1 cellular context compared by ENCODE assay signal in the genomic region with DNA sequence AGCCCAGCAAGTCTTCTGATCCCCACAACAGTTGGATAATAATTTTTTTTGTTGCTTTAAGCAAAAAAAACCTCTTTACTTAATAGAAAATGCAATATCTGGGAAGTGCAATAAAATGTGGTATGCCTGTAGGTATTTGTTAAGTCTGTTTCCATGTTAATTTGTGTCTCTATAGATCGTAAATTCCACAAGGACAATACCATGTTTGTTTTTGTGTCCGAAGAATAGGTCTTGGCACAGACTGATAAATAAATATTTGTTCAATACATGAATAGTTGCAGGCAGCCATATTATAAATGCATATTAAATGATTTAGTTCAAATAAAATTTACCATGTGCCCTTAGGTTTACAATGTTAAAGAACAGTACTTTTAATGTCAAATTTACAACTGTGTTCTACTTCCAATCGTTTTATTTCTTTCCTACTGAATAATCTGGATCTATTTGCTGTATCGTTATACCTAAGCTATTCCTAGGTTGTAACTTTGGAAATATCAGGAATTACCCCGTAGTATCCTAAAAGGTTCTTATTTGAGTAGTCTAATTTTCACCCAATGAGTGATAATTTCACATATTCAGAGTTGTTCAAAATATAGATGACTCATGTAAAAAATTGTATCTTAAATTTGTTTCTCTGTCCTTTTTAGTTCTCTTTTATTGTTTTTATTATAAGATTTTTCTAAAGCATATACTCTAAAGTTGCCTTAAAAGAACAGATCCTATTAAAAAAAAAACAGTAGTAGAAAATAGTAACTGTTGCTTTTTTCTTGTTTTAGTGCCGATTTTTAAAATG.
A peak's percentile ranks its signal among the peaks of the same experiment; 100 is the strongest.
TF ChIP-seq lines count a peak whose summit lies in the region.

No MANE protein-coding gene starts in this region.

TF ChIP-seq in K562, 482 proteins besides CTCF, POLR2A, EP300 and RAD21 (continued from another document):
- TF ChIP-seq, protein P1, sequence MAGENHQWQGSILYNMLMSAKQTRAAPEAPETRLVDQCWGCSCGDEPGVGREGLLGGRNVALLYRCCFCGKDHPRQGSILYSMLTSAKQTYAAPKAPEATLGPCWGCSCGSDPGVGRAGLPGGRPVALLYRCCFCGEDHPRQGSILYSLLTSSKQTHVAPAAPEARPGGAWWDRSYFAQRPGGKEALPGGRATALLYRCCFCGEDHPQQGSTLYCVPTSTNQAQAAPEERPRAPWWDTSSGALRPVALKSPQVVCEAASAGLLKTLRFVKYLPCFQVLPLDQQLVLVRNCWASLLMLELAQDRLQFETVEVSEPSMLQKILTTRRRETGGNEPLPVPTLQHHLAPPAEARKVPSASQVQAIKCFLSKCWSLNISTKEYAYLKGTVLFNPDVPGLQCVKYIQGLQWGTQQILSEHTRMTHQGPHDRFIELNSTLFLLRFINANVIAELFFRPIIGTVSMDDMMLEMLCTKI (IDR thresholded peaks at IDR 0.05; ENCODE audit: partially characterized antibody) = no peak
- TF ChIP-seq, protein P2, sequence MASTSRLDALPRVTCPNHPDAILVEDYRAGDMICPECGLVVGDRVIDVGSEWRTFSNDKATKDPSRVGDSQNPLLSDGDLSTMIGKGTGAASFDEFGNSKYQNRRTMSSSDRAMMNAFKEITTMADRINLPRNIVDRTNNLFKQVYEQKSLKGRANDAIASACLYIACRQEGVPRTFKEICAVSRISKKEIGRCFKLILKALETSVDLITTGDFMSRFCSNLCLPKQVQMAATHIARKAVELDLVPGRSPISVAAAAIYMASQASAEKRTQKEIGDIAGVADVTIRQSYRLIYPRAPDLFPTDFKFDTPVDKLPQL (IDR thresholded peaks at IDR 0.05; ENCODE audit: extremely low read depth, insufficient read length) = no peak
- TF ChIP-seq RNF2 (IDR thresholded peaks at IDR 0.05) = no peak
- TF ChIP-seq ADNP (tag; IDR thresholded peaks at IDR 0.05) = no peak
- no peak for TF ChIP-seq NFE2 (IDR thresholded peaks at IDR 0.05; ENCODE audit: low read depth)
- TF ChIP-seq MAFF (IDR thresholded peaks at IDR 0.05; ENCODE audit: low read length) = 0 out of 2 replicates have a peak, but pooled peaks have one; percentile 6
- no peak for TF ChIP-seq SAFB (IDR thresholded peaks at IDR 0.05; ENCODE audit: borderline replicate concordance, low read depth, low read length)
- TF ChIP-seq ZNF696 (CRISPR knock-in tag; conservative IDR thresholded peaks at IDR 0.05) = no peak
- TF ChIP-seq, protein P3, sequence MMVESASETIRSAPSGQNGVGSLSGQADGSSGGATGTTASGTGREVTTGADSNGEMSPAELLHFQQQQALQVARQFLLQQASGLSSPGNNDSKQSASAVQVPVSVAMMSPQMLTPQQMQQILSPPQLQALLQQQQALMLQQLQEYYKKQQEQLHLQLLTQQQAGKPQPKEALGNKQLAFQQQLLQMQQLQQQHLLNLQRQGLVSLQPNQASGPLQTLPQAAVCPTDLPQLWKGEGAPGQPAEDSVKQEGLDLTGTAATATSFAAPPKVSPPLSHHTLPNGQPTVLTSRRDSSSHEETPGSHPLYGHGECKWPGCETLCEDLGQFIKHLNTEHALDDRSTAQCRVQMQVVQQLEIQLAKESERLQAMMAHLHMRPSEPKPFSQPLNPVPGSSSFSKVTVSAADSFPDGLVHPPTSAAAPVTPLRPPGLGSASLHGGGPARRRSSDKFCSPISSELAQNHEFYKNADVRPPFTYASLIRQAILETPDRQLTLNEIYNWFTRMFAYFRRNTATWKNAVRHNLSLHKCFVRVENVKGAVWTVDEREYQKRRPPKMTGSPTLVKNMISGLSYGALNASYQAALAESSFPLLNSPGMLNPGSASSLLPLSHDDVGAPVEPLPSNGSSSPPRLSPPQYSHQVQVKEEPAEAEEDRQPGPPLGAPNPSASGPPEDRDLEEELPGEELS (CRISPR knock-in tag; IDR thresholded peaks at IDR 0.05; ENCODE audit: borderline replicate concordance) = no peak
- no peak for TF ChIP-seq RB1 (IDR thresholded peaks at IDR 0.05; ENCODE audit: low read depth)
- TF ChIP-seq ZBED1 (IDR thresholded peaks at IDR 0.05) = no peak
- no peak for TF ChIP-seq ZBTB8A (IDR thresholded peaks at IDR 0.05; ENCODE audit: partially characterized antibody)
- TF ChIP-seq NELFE (IDR thresholded peaks at IDR 0.05; ENCODE audit: insufficient read depth, insufficient read length) = no peak
- TF ChIP-seq SIX5 (IDR thresholded peaks at IDR 0.05; ENCODE audit: borderline replicate concordance in 1 of 2, insufficient read depth in 1 of 2, low read depth in 1 of 2, low read length in 2 of 2) = no peak
- no peak for TF ChIP-seq U2AF1 (optimal IDR thresholded peaks at IDR 0.05; ENCODE audit: low read depth, low read length)
- TF ChIP-seq ZEB2 (IDR thresholded peaks at IDR 0.05) = no peak
- no peak for TF ChIP-seq CBFA2T3 (IDR thresholded peaks at IDR 0.05)
- no peak for TF ChIP-seq DMBX1 (CRISPR knock-in tag; IDR thresholded peaks at IDR 0.05; ENCODE audit: borderline replicate concordance)
- TF ChIP-seq TRIM24 (IDR thresholded peaks at IDR 0.05) = no peak
